Comparison of ENCODE assay signal across 8 cellular contexts in the genomic region with DNA sequence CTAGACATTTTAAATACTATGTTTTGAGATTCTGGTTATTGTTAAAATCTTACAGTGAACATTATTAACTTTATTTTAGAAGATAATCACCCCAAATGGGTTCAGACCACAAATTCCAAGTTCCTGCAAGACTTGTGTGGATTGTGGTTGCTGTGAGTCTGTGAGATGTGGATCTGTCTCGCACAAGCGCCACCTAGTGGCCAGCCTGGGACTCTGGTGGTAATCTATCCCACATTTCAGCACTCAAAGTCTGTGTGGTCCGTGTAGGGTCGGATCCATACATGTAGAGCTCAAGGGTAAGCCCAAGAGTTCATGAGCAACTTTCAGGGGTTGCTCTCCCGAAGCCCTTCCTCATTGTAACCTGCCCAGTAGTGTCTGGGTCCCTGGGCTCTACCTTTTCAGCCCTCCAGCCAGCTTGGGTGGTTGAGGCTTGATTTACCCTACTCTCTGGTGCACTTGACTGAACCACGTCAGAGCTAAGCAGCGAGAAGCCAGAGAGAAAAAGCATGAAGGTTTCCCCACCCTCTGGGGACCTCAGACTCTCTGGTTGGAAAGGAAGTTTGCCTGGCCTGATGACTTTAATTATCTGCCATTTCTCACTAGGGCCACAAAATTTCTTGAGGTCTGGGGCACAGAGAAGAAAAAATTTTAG.
DNase-seq lines count a peak whose midpoint lies in the region; ATAC-seq and TF ChIP-seq lines count a peak whose summit lies in the region.
"Not testable (repeated sequence)": the region's sequence is repeated elsewhere in the genome, so short reads cannot be mapped to it uniquely, and the experiment has no call there.

No MANE protein-coding gene starts in this region.

- not testable (repeated sequence) for H3K9me3 ChIP-seq in CD8-positive, alpha-beta T cell (ENCODE audit: low read length); adrenal gland (replicated peaks in 1 of 3); ovary

- not testable (repeated sequence) for H3K9me3 Mint-ChIP-seq in CD8-positive, alpha-beta T cell

- H3K4me1 Mint-ChIP-seq in CD8-positive, alpha-beta T cell (ENCODE audit: low read depth) = not testable (repeated sequence)

- H3K27me3 ChIP-seq in CD8-positive, alpha-beta T cell (ENCODE audit: insufficient read depth, low read length); adrenal gland; ovary: not testable (repeated sequence)

- ATAC-seq in CD8-positive, alpha-beta T cell = not testable (repeated sequence)
- peak; percentile 57 for ATAC-seq in HG03565 (IDR thresholded peaks at IDR 0.05; ENCODE audit: unreplicated experiment)
- peak; percentile 82 for ATAC-seq in Right ventricle myocardium superior (ENCODE audit: poor library complexity)

- intact Hi-C loops in CD8-positive, alpha-beta T cell (cut with DNase I, micrococcal nuclease); adrenal gland (cut with DNase I); Right ventricle myocardium superior (cut with DNase I); ovary (cut with DNase I): not testable (repeated sequence)

- H3K27ac Mint-ChIP-seq in CD8-positive, alpha-beta T cell = not testable (repeated sequence)

- H3K36me3 Mint-ChIP-seq in CD8-positive, alpha-beta T cell = not testable (repeated sequence)

- H3K27ac ChIP-seq in CD8-positive, alpha-beta T cell (ENCODE audit: low read depth, low read length); adrenal gland; ovary: not testable (repeated sequence)

- POLR2A ChIA-PET in CD8-positive, alpha-beta T cell (lab: Charles Lee) = not testable (repeated sequence)

- CTCF ChIA-PET in CD8-positive, alpha-beta T cell (lab: Charles Lee) = not testable (repeated sequence)

- peak; percentile 28 for TF ChIP-seq CTCF in CD8-positive, alpha-beta T cell (IDR thresholded peaks at IDR 0.05)
- TF ChIP-seq CTCF in GM20000 (IDR thresholded peaks at IDR 0.05; ENCODE audit: extremely low read depth, missing control alignments) (peak; percentile 8), adrenal gland (IDR thresholded peaks at IDR 0.05) (peak in 2 of 6 experiments; percentile 23 to 56), ovary (IDR thresholded peaks at IDR 0.05) (peak in 1 of 3 donors; percentile 25)

- H3K4me3 Mint-ChIP-seq in CD8-positive, alpha-beta T cell = not testable (repeated sequence)

- TF ChIP-seq POLR2A in adrenal gland (IDR thresholded peaks at IDR 0.05); ovary (IDR thresholded peaks at IDR 0.05): not testable (repeated sequence)

- not testable (repeated sequence) for H3K27me3 Mint-ChIP-seq in CD8-positive, alpha-beta T cell (ENCODE audit: low read depth)

- DNase-seq in CD8-positive, alpha-beta T cell = peak; percentile 53 to 74 (median 63)
- DNase-seq in GM20000 (ENCODE audit: low spot score) = not testable (repeated sequence)
- DNase-seq in activated CD4-positive, alpha-beta T cell treated with anti-CD3 and anti-CD28 coated beads, Interleukin-2, amount 50 U/mL, for 24 hours (ENCODE audit: low read depth in 1 of 2, low spot score in 1 of 2) = peak; percentile 53 to 63
- DNase-seq in adrenal gland = peak; percentile 42 to 82 (median 76)
- peak; percentile 85 for DNase-seq in Right ventricle myocardium superior
- peak; percentile 12 to 81 (median 64) for DNase-seq in ovary
- peak; percentile 15 for DNase-seq in stimulated activated CD8-positive, alpha-beta memory T cell treated with anti-CD3 and anti-CD28 coated beads, Interleukin-15, amount 100 ng/mL, for 48 hours (ENCODE audit: low read depth in 2 of 2)

- not testable (repeated sequence) for H3K4me3 ChIP-seq in CD8-positive, alpha-beta T cell (ENCODE audit: low read depth, low read length); adrenal gland; ovary

- not testable (repeated sequence) for TF ChIP-seq EP300 in ovary (IDR thresholded peaks at IDR 0.05)

- 0 to 3% (median 2%) methylated on average over 2 to 4 of the region's 7 CpGs; no CpG with 5 or more reads in 1 of the 4 donors for WGBS in adrenal gland, 4 donors
- WGBS in ovary, 3 donors = 0 to 4% (median 2%) methylated on average over 2 to 4 of the region's 7 CpGs

- H3K36me3 ChIP-seq in CD8-positive, alpha-beta T cell (ENCODE audit: insufficient read depth, low read length); adrenal gland (replicated peaks in 1 of 2); ovary: not testable (repeated sequence)

- not testable (repeated sequence) for H3K4me1 ChIP-seq in CD8-positive, alpha-beta T cell (ENCODE audit: insufficient read depth, low read length); adrenal gland (replicated peaks in 1 of 2); ovary (ENCODE audit: insufficient read depth)
